In genomic region chr1:192809286-192810252, GRCh38 we compare ENCODE assay signal across 8 cellular contexts. TPM values are rescaled to one million over a fixed set of nuclear protein-coding genes. Genes with fewer than 3 reads are reported as not detected.
A peak's percentile ranks its signal among the peaks of the same experiment; 100 is the strongest.
DNase-seq lines count a peak whose midpoint lies in the region; ATAC-seq and TF ChIP-seq lines count a peak whose summit lies in the region.

No MANE protein-coding gene starts in this region.

- H3K9me3 ChIP-seq in lower lobe of right lung, result no peaks in the 10 kb centered on the region

- H3K4me3 ChIP-seq in lower lobe of right lung, result peak overlapping the region; percentile 67

- H3K27me3 ChIP-seq in lower lobe of right lung (ENCODE audit: low read depth), result no peaks in the 10 kb centered on the region

- H3K36me3 ChIP-seq in lower lobe of right lung, result peaks cover 12% of the 10 kb centered on the region

- no peak for TF ChIP-seq CTCF in lower lobe of right lung (IDR thresholded peaks at IDR 0.05)

- DNase-seq in DMS79 treated with DMSO at 0.1 percent for 48 hours (lab: John Stamatoyannopoulos, UW) (peak; percentile 48), DMS79 (lab: John Stamatoyannopoulos, UW) (no peak), NCI-H1694 (lab: John Stamatoyannopoulos, UW) (peak; percentile 45), dermis blood vessel endothelial cell (peak; percentile 70), lower lobe of right lung (peak; percentile 59)
- peak; percentile 24 for DNase-seq in stimulated activated CD8-positive, alpha-beta memory T cell treated with anti-CD3 and anti-CD28 coated beads, Interleukin-4, amount 100 ng/mL, for 24 hours (ENCODE audit: low read depth)

- peak overlapping the region; percentile 92 for H3K27ac ChIP-seq in lower lobe of right lung

- H3K4me1 ChIP-seq in lower lobe of right lung, result peaks cover 44% of the 10 kb centered on the region

- ATAC-seq in activated CD4-positive, CD25-positive, alpha-beta regulatory T cell treated with anti-CD3 and anti-CD28 coated beads, Interleukin-2, amount 50 U/mL, for 24 hours, result peak; percentile 33 to 37
- peak in 1 of 2 donors; percentile 8 for ATAC-seq in lower lobe of right lung
- no peak for ATAC-seq in HG03175 (IDR thresholded peaks at IDR 0.05; ENCODE audit: unreplicated experiment)

- intact Hi-C loops in lower lobe of right lung (cut with DNase I), result loop anchor here (5.0 kb wide), 1 partner anchor 208 kb away; no protein-coding TSS in a partner anchor

RNA-seq across cellular contexts. Expression of gene RGS2, which starts 0.7 kb away (rescaled TPM):
- 3.0 and 5.1 TPM in 2 replicates for total RNA-seq in dermis blood vessel endothelial cell
- total RNA-seq in lower lobe of right lung, result 63.8 TPM

Comparison
In these comparisons a context has a peak if more than half of its experiments do, and no peak if none do; other contexts are left out.
1. RNA of gene RGS2, which starts 0.7 kb away (total RNA-seq): 63.8 TPM in lower lobe of right lung (single experiment); 3.0 to 5.1 TPM in dermis blood vessel endothelial cell; every median in the first group is over 10 times any median in the second.